ENCODE assay signal across 7 cellular contexts in genomic region chr3:27713066-27713400, GRCh38. TPM values are rescaled to one million over a fixed set of nuclear protein-coding genes. Genes with fewer than 3 reads are reported as not detected.
A peak's percentile ranks its signal among the peaks of the same experiment; 100 is the strongest.
DNase-seq lines count a peak whose midpoint lies in the region; ATAC-seq and TF ChIP-seq lines count a peak whose summit lies in the region.

No MANE protein-coding gene starts in this region.

- peak; percentile 21 for DNase-seq in MCF 10A (ENCODE audit: unreplicated experiment)
- DNase-seq in suprapubic skin (ENCODE audit: low spot score in 2 of 2) = no peak
- no peak for DNase-seq in NCI-H2227 treated with DMSO at 0.1 percent for 48 hours (lab: John Stamatoyannopoulos, UW)
- DNase-seq in SHP77 (lab: John Stamatoyannopoulos, UW) = no peak

- H3K4me3 Mint-ChIP-seq in MCF 10A (ENCODE audit: unreplicated experiment) = peak overlapping the region; percentile 74

- WGBS in liver = 1% methylated on average over 17 of the region's 17 CpGs
- under 1% methylated on average over 17 of the region's 17 CpGs for WGBS in suprapubic skin

- H3K27ac ChIP-seq in KOPT-K1 (ENCODE audit: low read depth, low read length, poor library complexity, severe bottlenecking) (peak overlapping the region; percentile 67), liver (ENCODE audit: low read depth in 1 of 2, low read length in 2 of 2) (no peak overlapping the region), suprapubic skin (no peak overlapping the region)

- no peaks in the 10 kb centered on the region for H3K9me3 Mint-ChIP-seq in MCF 10A (ENCODE audit: unreplicated experiment)

- intact Hi-C loops in MCF 10A (cut with micrococcal nuclease) = loop anchor here (5.0 kb wide), 1 partner anchor 401 kb away; no protein-coding TSS in a partner anchor

- H3K4me1 ChIP-seq in liver (ENCODE audit: control insufficient read depth in 4 of 4, insufficient read depth in 4 of 4, low read length in 3 of 4) (peaks cover 5 to 34% (median 29%) of the 10 kb centered on the region in 4 donors), suprapubic skin (peaks cover 35% of the 10 kb centered on the region)

- TF ChIP-seq CTCF in MCF 10A (IDR thresholded peaks at IDR 0.05; ENCODE audit: unreplicated experiment) (no peak), liver (IDR thresholded peaks at IDR 0.05; ENCODE audit: low read depth, low read length, missing input control) (no peak), suprapubic skin (IDR thresholded peaks at IDR 0.05) (no peak)

- H3K36me3 Mint-ChIP-seq in MCF 10A (ENCODE audit: insufficient read depth, unreplicated experiment) = no peaks in the 10 kb centered on the region

- H3K4me1 Mint-ChIP-seq in MCF 10A (ENCODE audit: insufficient read depth, unreplicated experiment) = peaks cover 16% of the 10 kb centered on the region

- H3K27ac Mint-ChIP-seq in MCF 10A (ENCODE audit: low read depth, unreplicated experiment) = no peak overlapping the region

- no peak for TF ChIP-seq RAD21 in liver (IDR thresholded peaks at IDR 0.05)

- CTCF ChIA-PET in MCF 10A (lab: Yijun Ruan, JAX) = interaction anchor here (0.6 to 3.7 kb wide), 33 partner anchors 9 to 627 kb away, joined by 3 to 67 read pairs (median 7); partner anchors contain the start of gene EOMES

- H3K9me3 ChIP-seq in KOPT-K1 (ENCODE audit: insufficient read depth, low read length, poor library complexity, severe bottlenecking) (no peaks in the 10 kb centered on the region), liver (ENCODE audit: control insufficient read depth in 4 of 4, low read length in 3 of 4) (no peaks in the 10 kb centered on the region), suprapubic skin (no peaks in the 10 kb centered on the region)

- ATAC-seq in GM18498 (IDR thresholded peaks at IDR 0.05; ENCODE audit: unreplicated experiment) = no peak

- H3K36me3 ChIP-seq in KOPT-K1 (ENCODE audit: insufficient read depth, low read length) (peaks cover 9% of the 10 kb centered on the region; the same call in 1 of the 2 replicates), liver (ENCODE audit: control insufficient read depth in 4 of 4, insufficient read depth in 3 of 4, low read depth in 1 of 4, low read length in 3 of 4) (no peaks in the 10 kb centered on the region), suprapubic skin (no peaks in the 10 kb centered on the region)

- H3K9ac ChIP-seq in liver (ENCODE audit: low read depth in 1 of 2, low read length in 2 of 2) = peak overlapping the region; percentile 30 to 62

- H3K4me3 ChIP-seq in liver (ENCODE audit: low read depth in 1 of 3, low read length in 3 of 3) = peak overlapping the region; percentile 30 to 54 (median 38)
- H3K4me3 ChIP-seq in suprapubic skin = peak overlapping the region; percentile 58

- BruUV-seq in MCF 10A (replicated peaks; lab: Mats Ljungman, UMichigan) = no TSS peak

- TF ChIP-seq POLR2A in suprapubic skin (IDR thresholded peaks at IDR 0.05) = no peak

- H3K27me3 ChIP-seq in liver (ENCODE audit: control insufficient read depth in 4 of 4, insufficient read depth in 4 of 4, low read length in 3 of 4) = peaks cover 5 to 11% (median 7%) of the 10 kb centered on the region in 4 donors
- peaks cover 46% of the 10 kb centered on the region for H3K27me3 ChIP-seq in suprapubic skin

- TF ChIP-seq EP300 in suprapubic skin (IDR thresholded peaks at IDR 0.05) = no peak

- POLR2A ChIA-PET in MCF 10A (lab: Yijun Ruan, JAX) = interaction anchor here (0.6 to 2.1 kb wide), 7 partner anchors 9 to 623 kb away, joined by 3 to 16 read pairs (median 4); partner anchors contain the start of gene EOMES

- H3K27me3 Mint-ChIP-seq in MCF 10A (ENCODE audit: insufficient read depth, unreplicated experiment) = no peaks in the 10 kb centered on the region

TF ChIP-seq in liver, 16 proteins besides CTCF, POLR2A, EP300 and RAD21:
- TF ChIP-seq RXRA (IDR thresholded peaks at IDR 0.05) = no peak
- TF ChIP-seq EGR1 (IDR thresholded peaks at IDR 0.05; ENCODE audit: low read depth in 2 of 2) = no peak
- no peak for TF ChIP-seq TAF1 (conservative IDR thresholded peaks at IDR 0.05)
- no peak for TF ChIP-seq HNF4A (conservative IDR thresholded peaks at IDR 0.05)
- no peak for TF ChIP-seq JUND (IDR thresholded peaks at IDR 0.05)
- TF ChIP-seq, protein P1, sequence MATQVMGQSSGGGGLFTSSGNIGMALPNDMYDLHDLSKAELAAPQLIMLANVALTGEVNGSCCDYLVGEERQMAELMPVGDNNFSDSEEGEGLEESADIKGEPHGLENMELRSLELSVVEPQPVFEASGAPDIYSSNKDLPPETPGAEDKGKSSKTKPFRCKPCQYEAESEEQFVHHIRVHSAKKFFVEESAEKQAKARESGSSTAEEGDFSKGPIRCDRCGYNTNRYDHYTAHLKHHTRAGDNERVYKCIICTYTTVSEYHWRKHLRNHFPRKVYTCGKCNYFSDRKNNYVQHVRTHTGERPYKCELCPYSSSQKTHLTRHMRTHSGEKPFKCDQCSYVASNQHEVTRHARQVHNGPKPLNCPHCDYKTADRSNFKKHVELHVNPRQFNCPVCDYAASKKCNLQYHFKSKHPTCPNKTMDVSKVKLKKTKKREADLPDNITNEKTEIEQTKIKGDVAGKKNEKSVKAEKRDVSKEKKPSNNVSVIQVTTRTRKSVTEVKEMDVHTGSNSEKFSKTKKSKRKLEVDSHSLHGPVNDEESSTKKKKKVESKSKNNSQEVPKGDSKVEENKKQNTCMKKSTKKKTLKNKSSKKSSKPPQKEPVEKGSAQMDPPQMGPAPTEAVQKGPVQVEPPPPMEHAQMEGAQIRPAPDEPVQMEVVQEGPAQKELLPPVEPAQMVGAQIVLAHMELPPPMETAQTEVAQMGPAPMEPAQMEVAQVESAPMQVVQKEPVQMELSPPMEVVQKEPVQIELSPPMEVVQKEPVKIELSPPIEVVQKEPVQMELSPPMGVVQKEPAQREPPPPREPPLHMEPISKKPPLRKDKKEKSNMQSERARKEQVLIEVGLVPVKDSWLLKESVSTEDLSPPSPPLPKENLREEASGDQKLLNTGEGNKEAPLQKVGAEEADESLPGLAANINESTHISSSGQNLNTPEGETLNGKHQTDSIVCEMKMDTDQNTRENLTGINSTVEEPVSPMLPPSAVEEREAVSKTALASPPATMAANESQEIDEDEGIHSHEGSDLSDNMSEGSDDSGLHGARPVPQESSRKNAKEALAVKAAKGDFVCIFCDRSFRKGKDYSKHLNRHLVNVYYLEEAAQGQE (IDR thresholded peaks at IDR 0.05) = no peak
- no peak for TF ChIP-seq YY1 (IDR thresholded peaks at IDR 0.05)
- no peak for TF ChIP-seq ZBTB33 (IDR thresholded peaks at IDR 0.05)
- no peak for TF ChIP-seq HNF4G (IDR thresholded peaks at IDR 0.05)
- TF ChIP-seq MAX (IDR thresholded peaks at IDR 0.05) = no peak
- TF ChIP-seq, protein P2, sequence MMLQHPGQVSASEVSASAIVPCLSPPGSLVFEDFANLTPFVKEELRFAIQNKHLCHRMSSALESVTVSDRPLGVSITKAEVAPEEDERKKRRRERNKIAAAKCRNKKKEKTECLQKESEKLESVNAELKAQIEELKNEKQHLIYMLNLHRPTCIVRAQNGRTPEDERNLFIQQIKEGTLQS (IDR thresholded peaks at IDR 0.05) = no peak
- TF ChIP-seq FOXA2 (IDR thresholded peaks at IDR 0.05) = no peak
- no peak for TF ChIP-seq SP1 (IDR thresholded peaks at IDR 0.05)
- TF ChIP-seq NR2F2 (IDR thresholded peaks at IDR 0.05) = no peak
- no peak for TF ChIP-seq GABPA (IDR thresholded peaks at IDR 0.05 in 1 of 2, conservative IDR thresholded peaks at IDR 0.05 in 1 of 2)
- no peak for TF ChIP-seq FOXA1 (IDR thresholded peaks at IDR 0.05)
TF ChIP-seq in liver: peak in this region for 0.

RNA-seq across cellular contexts. Expression of gene EOMES, which starts 9.1 kb away (rescaled TPM):
- 0.74 and 1.3 TPM in 2 replicates for total RNA-seq in MCF 10A (2022)
- under 1 TPM; 0.70 to 0.75 TPM for total RNA-seq in liver
- under 1 TPM; 0.39 to 0.49 TPM for polyA plus RNA-seq in liver
- not detected for total RNA-seq in suprapubic skin
